Comparison of ENCODE assay signal across 21 cellular contexts in the genomic region with DNA sequence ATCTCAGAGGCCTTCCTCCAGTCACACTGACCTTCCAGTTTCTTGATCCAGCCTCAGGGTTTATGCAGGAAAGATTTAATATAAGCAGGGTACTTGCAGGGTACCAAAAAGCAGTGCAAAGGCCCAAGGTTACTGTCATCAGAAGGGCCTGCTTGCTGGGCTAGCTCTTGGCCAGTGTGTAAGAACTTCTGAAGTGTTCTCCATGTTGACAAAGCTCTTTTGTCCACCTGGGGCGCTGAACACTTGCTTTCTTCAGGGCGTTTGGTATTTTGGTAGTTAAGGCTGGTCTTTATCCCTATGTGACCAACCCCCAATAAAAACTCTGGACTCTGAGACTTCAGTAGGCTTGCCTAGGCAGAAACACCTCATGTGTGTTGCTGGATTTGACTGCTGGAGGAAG.
"Had no signal": no experiment of that assay in that cellular context is flagged by ENCODE, and none has a peak within 500 bp of the region (broad histone marks: within the 10 kb centered on the region; RNA-seq: fewer than 3 reads in every experiment).

No MANE protein-coding gene starts in this region.

- ATAC-seq: effector memory CD8-positive, alpha-beta T cell; naive thymus-derived CD4-positive, alpha-beta T cell; psoas muscle; right cardiac atrium; stimulated activated naive CD8-positive, alpha-beta T cell treated with anti-CD3 and anti-CD28 coated beads, Interleukin-15, amount 100 ng/mL, for 72 hours had no signal

- H3K9me3 Mint-ChIP-seq: effector memory CD8-positive, alpha-beta T cell; nephron progenitor cell; stimulated activated naive CD8-positive, alpha-beta T cell treated with anti-CD3 and anti-CD28 coated beads, Interleukin-15, amount 100 ng/mL, for 72 hours had no signal

- H3K36me3 ChIP-seq: ovary, suprapubic skin, transverse colon, vagina had no signal

- DNase-seq: cortex of kidney; effector memory CD8-positive, alpha-beta T cell; hypothalamus; mesenchymal stem cell; naive thymus-derived CD4-positive, alpha-beta T cell; nephron progenitor cell; occipital lobe; ovary; posterior cingulate gyrus; psoas muscle; right cardiac atrium; stimulated activated CD4-positive, alpha-beta T cell treated with anti-CD3 and anti-CD28 coated beads, Interleukin-15, amount 100 ng/mL, for 24 hours; stimulated activated CD4-positive, alpha-beta T cell treated with anti-CD3 and anti-CD28 coated beads, Interleukin-2, amount 100 ng/mL, for 48 hours; stimulated activated CD8-positive, alpha-beta memory T cell treated with anti-CD3 and anti-CD28 coated beads, Interleukin-4, amount 100 ng/mL, for 48 hours; stimulated activated naive CD4-positive, alpha-beta T cell; stimulated activated naive CD8-positive, alpha-beta T cell treated with anti-CD3 and anti-CD28 coated beads, Interleukin-15, amount 100 ng/mL, for 72 hours; transverse colon had no signal

- H3K4me3 ChIP-seq: ovary, psoas muscle, skin epidermis, suprapubic skin, transverse colon, vagina had no signal

- H3K27me3 Mint-ChIP-seq: effector memory CD8-positive, alpha-beta T cell; naive thymus-derived CD4-positive, alpha-beta T cell; stimulated activated naive CD8-positive, alpha-beta T cell treated with anti-CD3 and anti-CD28 coated beads, Interleukin-15, amount 100 ng/mL, for 72 hours had no signal

- H3K4me1 Mint-ChIP-seq: naive thymus-derived CD4-positive, alpha-beta T cell; nephron progenitor cell; stimulated activated naive CD8-positive, alpha-beta T cell treated with anti-CD3 and anti-CD28 coated beads, Interleukin-15, amount 100 ng/mL, for 72 hours had no signal

- H3K9me3 ChIP-seq: ovary, psoas muscle, suprapubic skin, transverse colon, vagina had no signal

- H3K4me1 ChIP-seq: psoas muscle, suprapubic skin, transverse colon, vagina had no signal

- H3K36me3 Mint-ChIP-seq: mesothelial cell of epicardium had no signal

- H3K27ac ChIP-seq: ovary, psoas muscle, skin epidermis, suprapubic skin, transverse colon, vagina had no signal

- H3K4me3 Mint-ChIP-seq: effector memory CD8-positive, alpha-beta T cell; mesothelial cell of epicardium; naive thymus-derived CD4-positive, alpha-beta T cell; nephron progenitor cell; stimulated activated naive CD8-positive, alpha-beta T cell treated with anti-CD3 and anti-CD28 coated beads, Interleukin-15, amount 100 ng/mL, for 72 hours had no signal

- H3K27ac Mint-ChIP-seq: effector memory CD8-positive, alpha-beta T cell; naive thymus-derived CD4-positive, alpha-beta T cell; nephron progenitor cell; stimulated activated naive CD8-positive, alpha-beta T cell treated with anti-CD3 and anti-CD28 coated beads, Interleukin-15, amount 100 ng/mL, for 72 hours had no signal

- H3K27me3 ChIP-seq: ovary, suprapubic skin, transverse colon, vagina had no signal
